Comparison of ENCODE assay signal across 28 cellular contexts in genomic region chr10:12413369-12413711, GRCh38.
DNase-seq lines count a peak whose midpoint lies in the region; ATAC-seq, FAIRE-seq and TF ChIP-seq lines count a peak whose summit lies in the region.
"Had no signal": no experiment of that assay in that cellular context is flagged by ENCODE, and none has a peak within 500 bp of the region (broad histone marks: within the 10 kb centered on the region; RNA-seq: fewer than 3 reads in every experiment).

No MANE protein-coding gene starts in this region.

- TF ChIP-seq CTCF in bronchial epithelial cell (IDR thresholded peaks at IDR 0.05; ENCODE audit: insufficient read depth, low read length, severe bottlenecking) = no peak
- no peak for TF ChIP-seq CTCF in glutamatergic neuron (IDR thresholded peaks at IDR 0.05; ENCODE audit: partially characterized antibody, unreplicated experiment)

- ATAC-seq in activated naive CD4-positive, alpha-beta T cell treated with anti-CD3 and anti-CD28 coated beads, Interleukin-2, amount 50 U/mL, for 72 hours = no peak
- peak; percentile 80 for ATAC-seq in stimulated activated naive CD8-positive, alpha-beta T cell treated with anti-CD3 and anti-CD28 coated beads, Interleukin-15, amount 100 ng/mL, for 72 hours
- no peak for ATAC-seq in GM18517 (IDR thresholded peaks at IDR 0.05; ENCODE audit: unreplicated experiment)
- ATAC-seq: esophagus mucosa; foreskin keratinocyte; K562; left colon; stimulated activated memory B cell treated with anti-CD40 and anti-IgM and Interleukin-4, amounts not matched to agents 10 μg/mL and 1 μg/mL and 100 μg/mL, for 72 hours had no signal

- H3K4me3 ChIP-seq in bronchial epithelial cell (ENCODE audit: low read depth, low read length) = no peak overlapping the region
- H3K4me3 ChIP-seq: breast epithelium, coronary artery, K562, MG63, skin epidermis, thoracic aorta had no signal

- no peaks in the 10 kb centered on the region for H3K36me3 ChIP-seq in bronchial epithelial cell (ENCODE audit: control insufficient read depth, insufficient read depth, low read length)
- H3K36me3 ChIP-seq: breast epithelium, thoracic aorta, WERI-Rb-1 had no signal

- peaks cover 7 to 19% of the 10 kb centered on the region in 2 donors for H3K36me3 Mint-ChIP-seq in activated naive CD4-positive, alpha-beta T cell treated with anti-CD3 and anti-CD28 coated beads, Interleukin-2, amount 50 U/mL, for 72 hours
- peaks cover 2% of the 10 kb centered on the region for H3K36me3 Mint-ChIP-seq in T-helper 2 cell treated with Interferon-gamma antibody and Interleukin-4, amounts not matched to agents 5 μg/mL and 100 μg/mL, for 36 hours (ENCODE audit: low read depth)
- peaks cover 5% of the 10 kb centered on the region for H3K36me3 Mint-ChIP-seq in glutamatergic neuron (ENCODE audit: unreplicated experiment)

- no peaks in the 10 kb centered on the region for H3K27me3 ChIP-seq in bronchial epithelial cell (ENCODE audit: control insufficient read depth, insufficient read depth, low read length)
- H3K27me3 ChIP-seq: breast epithelium, MG63 had no signal

- no peak overlapping the region for H3K4me3 Mint-ChIP-seq in T-helper 2 cell treated with Interferon-gamma antibody and Interleukin-4, amounts not matched to agents 5 μg/mL and 100 μg/mL, for 36 hours
- peak overlapping the region in 1 of 2 donors; percentile 1 for H3K4me3 Mint-ChIP-seq in stimulated activated naive CD8-positive, alpha-beta T cell treated with anti-CD3 and anti-CD28 coated beads, Interleukin-15, amount 100 ng/mL, for 72 hours
- no peak overlapping the region for H3K4me3 Mint-ChIP-seq in glutamatergic neuron (ENCODE audit: unreplicated experiment)
- H3K4me3 Mint-ChIP-seq: stimulated activated memory B cell treated with anti-CD40 and anti-IgM and Interleukin-4, amounts not matched to agents 10 μg/mL and 1 μg/mL and 100 μg/mL, for 72 hours had no signal

- H3K27me3 Mint-ChIP-seq in T-helper 2 cell treated with Interferon-gamma antibody and Interleukin-4, amounts not matched to agents 5 μg/mL and 100 μg/mL, for 36 hours (ENCODE audit: low read depth) = no peaks in the 10 kb centered on the region
- no peaks in the 10 kb centered on the region for H3K27me3 Mint-ChIP-seq in stimulated activated naive CD8-positive, alpha-beta T cell treated with anti-CD3 and anti-CD28 coated beads, Interleukin-15, amount 100 ng/mL, for 72 hours
- peaks cover 5% of the 10 kb centered on the region for H3K27me3 Mint-ChIP-seq in glutamatergic neuron (ENCODE audit: unreplicated experiment)
- H3K27me3 Mint-ChIP-seq: stimulated activated memory B cell treated with anti-CD40 and anti-IgM and Interleukin-4, amounts not matched to agents 10 μg/mL and 1 μg/mL and 100 μg/mL, for 72 hours had no signal

- peaks cover 16% of the 10 kb centered on the region for H3K4me1 Mint-ChIP-seq in T-helper 2 cell treated with Interferon-gamma antibody and Interleukin-4, amounts not matched to agents 5 μg/mL and 100 μg/mL, for 36 hours (ENCODE audit: low read depth)
- H3K4me1 Mint-ChIP-seq in stimulated activated naive CD8-positive, alpha-beta T cell treated with anti-CD3 and anti-CD28 coated beads, Interleukin-15, amount 100 ng/mL, for 72 hours = peaks cover 45% of the 10 kb centered on the region
- H3K4me1 Mint-ChIP-seq in glutamatergic neuron (ENCODE audit: low read depth, unreplicated experiment) = no peaks in the 10 kb centered on the region

- peak; percentile 80 for FAIRE-seq in bronchial epithelial cell (lab: Jason Lieb, UNC)
- FAIRE-seq: K562 had no signal

- no peak for DNase-seq in activated naive CD4-positive, alpha-beta T cell treated with anti-CD3 and anti-CD28 coated beads, Interleukin-2, amount 50 U/mL, for 72 hours (ENCODE audit: low spot score in 2 of 2)
- no peak for DNase-seq in activated naive CD4-positive, alpha-beta T cell treated with Interleukin-2 at 50 U/mL for 16 hours
- DNase-seq in T-helper 2 cell treated with Interferon-gamma antibody and Interleukin-4, amounts not matched to agents 5 μg/mL and 100 μg/mL, for 36 hours (ENCODE audit: low spot score) = no peak
- DNase-seq in bronchial epithelial cell (ENCODE audit: low read depth) = no peak
- no peak for DNase-seq in stimulated activated naive CD8-positive, alpha-beta T cell treated with anti-CD3 and anti-CD28 coated beads, Interleukin-15, amount 100 ng/mL, for 72 hours
- no peak for DNase-seq in glutamatergic neuron
- no peak for DNase-seq in NCI-H2107 treated with DMSO at 0.1 percent for 48 hours (lab: John Stamatoyannopoulos, UW; ENCODE audit: unreplicated experiment)
- DNase-seq: amniotic stem cell, C1 segment of cervical spinal cord, foreskin keratinocyte, mesenchymal stem cell, MG63, NCI-H2081 treated with DMSO at 0.1 percent for 48 hours, NCI-H446 treated with DMSO at 0.1 percent for 48 hours, occipital lobe, OCI-M1, SK-N-SH, T-helper 9 cell, WERI-Rb-1 had no signal

- H3K27ac Mint-ChIP-seq in activated naive CD4-positive, alpha-beta T cell treated with anti-CD3 and anti-CD28 coated beads, Interleukin-2, amount 50 U/mL, for 72 hours = peak overlapping the region; percentile 41 to 69
- peak overlapping the region; percentile 1 for H3K27ac Mint-ChIP-seq in T-helper 2 cell treated with Interferon-gamma antibody and Interleukin-4, amounts not matched to agents 5 μg/mL and 100 μg/mL, for 36 hours
- peak overlapping the region in 1 of 2 donors; percentile 69 for H3K27ac Mint-ChIP-seq in stimulated activated naive CD8-positive, alpha-beta T cell treated with anti-CD3 and anti-CD28 coated beads, Interleukin-15, amount 100 ng/mL, for 72 hours
- no peak overlapping the region for H3K27ac Mint-ChIP-seq in glutamatergic neuron (ENCODE audit: unreplicated experiment)
- H3K27ac Mint-ChIP-seq: stimulated activated memory B cell treated with anti-CD40 and anti-IgM and Interleukin-4, amounts not matched to agents 10 μg/mL and 1 μg/mL and 100 μg/mL, for 72 hours had no signal

- peaks cover 6 to 8% of the 10 kb centered on the region in 2 donors for H3K9me3 Mint-ChIP-seq in activated naive CD4-positive, alpha-beta T cell treated with anti-CD3 and anti-CD28 coated beads, Interleukin-2, amount 50 U/mL, for 72 hours
- H3K9me3 Mint-ChIP-seq in T-helper 2 cell treated with Interferon-gamma antibody and Interleukin-4, amounts not matched to agents 5 μg/mL and 100 μg/mL, for 36 hours = peaks cover 8% of the 10 kb centered on the region
- H3K9me3 Mint-ChIP-seq in stimulated activated naive CD8-positive, alpha-beta T cell treated with anti-CD3 and anti-CD28 coated beads, Interleukin-15, amount 100 ng/mL, for 72 hours = peaks cover 6 to 8% of the 10 kb centered on the region in 2 donors
- H3K9me3 Mint-ChIP-seq in glutamatergic neuron (ENCODE audit: unreplicated experiment) = peaks cover 2% of the 10 kb centered on the region
